1 cellular context compared by ENCODE assay signal in the genomic region with DNA sequence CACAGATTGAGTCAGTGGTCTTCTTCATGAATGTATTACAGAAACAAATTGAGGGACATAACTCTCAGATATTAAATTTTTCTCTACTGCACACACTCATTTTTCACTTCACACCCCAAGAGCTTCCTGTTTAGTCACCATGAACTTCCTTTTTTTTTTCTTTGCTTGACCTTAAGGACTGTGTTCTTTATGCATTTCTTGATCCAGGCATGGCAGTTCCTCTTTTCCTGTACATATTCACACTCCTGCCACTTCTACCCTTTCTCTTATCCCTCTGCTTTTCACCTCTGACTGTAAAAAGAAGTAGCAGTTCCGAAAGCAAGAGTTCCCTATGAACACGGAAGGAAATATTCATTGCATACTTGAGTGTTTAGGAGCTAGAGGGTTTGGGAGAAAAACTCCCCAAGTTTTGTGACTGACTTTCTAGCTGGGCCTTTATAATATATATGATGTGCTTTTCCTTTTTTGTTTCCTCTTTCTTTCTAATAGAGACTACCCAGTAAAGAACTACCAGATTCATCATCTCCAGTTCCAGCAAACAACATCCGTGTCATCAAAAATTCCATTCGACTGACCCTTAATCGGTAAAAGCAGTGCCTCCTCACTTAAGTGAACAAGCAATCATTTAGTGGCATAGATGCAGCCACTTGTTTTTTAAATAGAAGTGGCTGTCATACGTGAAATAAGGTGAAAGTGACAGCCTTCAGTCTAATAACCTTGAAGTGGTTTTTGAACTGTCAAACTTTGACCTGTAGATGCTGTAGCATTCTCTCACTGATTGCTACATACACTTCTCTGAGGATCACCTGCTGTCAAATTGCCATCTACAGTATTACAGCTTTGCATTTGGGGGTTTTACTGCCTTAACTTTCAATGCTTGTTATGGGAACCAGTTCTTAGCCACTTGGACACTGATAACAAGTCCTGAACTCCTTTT.
TF ChIP-seq lines count a peak whose summit lies in the region.

No MANE protein-coding gene starts in this region.

TF ChIP-seq in IMR-90, 13 proteins besides CTCF, POLR2A, EP300 and RAD21 (continued from another document):
- TF ChIP-seq, protein P1, sequence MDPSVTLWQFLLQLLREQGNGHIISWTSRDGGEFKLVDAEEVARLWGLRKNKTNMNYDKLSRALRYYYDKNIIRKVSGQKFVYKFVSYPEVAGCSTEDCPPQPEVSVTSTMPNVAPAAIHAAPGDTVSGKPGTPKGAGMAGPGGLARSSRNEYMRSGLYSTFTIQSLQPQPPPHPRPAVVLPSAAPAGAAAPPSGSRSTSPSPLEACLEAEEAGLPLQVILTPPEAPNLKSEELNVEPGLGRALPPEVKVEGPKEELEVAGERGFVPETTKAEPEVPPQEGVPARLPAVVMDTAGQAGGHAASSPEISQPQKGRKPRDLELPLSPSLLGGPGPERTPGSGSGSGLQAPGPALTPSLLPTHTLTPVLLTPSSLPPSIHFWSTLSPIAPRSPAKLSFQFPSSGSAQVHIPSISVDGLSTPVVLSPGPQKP (IDR thresholded peaks at IDR 0.05; ENCODE audit: borderline replicate concordance, low read depth, low read length), result no peak
- TF ChIP-seq SMC3 (IDR thresholded peaks at IDR 0.05; ENCODE audit: low read depth, low read length) (no peak), RFX5 (IDR thresholded peaks at IDR 0.05; ENCODE audit: low read depth, low read length) (no peak), MAFK (IDR thresholded peaks at IDR 0.05; ENCODE audit: low read depth, low read length) (no peak; the same call in 1 of the 2 replicates), BHLHE40 (IDR thresholded peaks at IDR 0.05; ENCODE audit: low read depth, low read length) (no peak)
- TF ChIP-seq, protein P2, sequence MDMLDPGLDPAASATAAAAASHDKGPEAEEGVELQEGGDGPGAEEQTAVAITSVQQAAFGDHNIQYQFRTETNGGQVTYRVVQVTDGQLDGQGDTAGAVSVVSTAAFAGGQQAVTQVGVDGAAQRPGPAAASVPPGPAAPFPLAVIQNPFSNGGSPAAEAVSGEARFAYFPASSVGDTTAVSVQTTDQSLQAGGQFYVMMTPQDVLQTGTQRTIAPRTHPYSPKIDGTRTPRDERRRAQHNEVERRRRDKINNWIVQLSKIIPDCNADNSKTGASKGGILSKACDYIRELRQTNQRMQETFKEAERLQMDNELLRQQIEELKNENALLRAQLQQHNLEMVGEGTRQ (IDR thresholded peaks at IDR 0.05; ENCODE audit: low read depth, low read length), result no peak
